ENCODE assay signal across 12 cellular contexts in genomic region chr1:214632091-214632490, GRCh38. TPM values are rescaled to one million over a fixed set of nuclear protein-coding genes. Genes with fewer than 3 reads are reported as not detected.
DNase-seq lines count a peak whose midpoint lies in the region; ATAC-seq and TF ChIP-seq lines count a peak whose summit lies in the region.
"Had no signal": no experiment of that assay in that cellular context is flagged by ENCODE, and none has a peak within 500 bp of the region (broad histone marks: within the 10 kb centered on the region; RNA-seq: fewer than 3 reads in every experiment).

No MANE protein-coding gene starts in this region.

- ATAC-seq in CD8-positive, alpha-beta T cell: peak; percentile 81
- ATAC-seq in HG03571 (IDR thresholded peaks at IDR 0.05; ENCODE audit: unreplicated experiment): peak; percentile 73
- no peak for ATAC-seq in HG03025 (IDR thresholded peaks at IDR 0.05; ENCODE audit: low FRiP score, unreplicated experiment)

- POLR2A ChIA-PET in CD8-positive, alpha-beta T cell (lab: Charles Lee): interaction anchor here (1.0 kb wide), 1 partner anchor 14 kb away, joined by 3 read pairs; no protein-coding TSS in a partner anchor
- POLR2A ChIA-PET in activated CD4-positive, alpha-beta memory T cell treated with anti-CD3 and anti-CD28 coated beads, Interleukin-2, amount 10 ng/mL, durations not matched to agents 7 days and 5 days (lab: Charles Lee): interaction anchor here (0.9 to 1.6 kb wide), 5 partner anchors 10 to 29 kb away, joined by 3 to 10 read pairs (median 3); partner anchors contain the start of gene CENPF

- no peak overlapping the region for H3K4me3 ChIP-seq in CD8-positive, alpha-beta T cell (ENCODE audit: low read depth, low read length)
- H3K4me3 ChIP-seq in GM12865 (ENCODE audit: low read depth, low read length) (no peak overlapping the region), brain microvascular endothelial cell (ENCODE audit: low read depth, low read length) (no peak overlapping the region)
- H3K4me3 ChIP-seq: adrenal gland had no signal

- no peaks in the 10 kb centered on the region for H3K27me3 Mint-ChIP-seq in CD8-positive, alpha-beta T cell (ENCODE audit: low read depth)
- H3K27me3 Mint-ChIP-seq in activated CD4-positive, alpha-beta memory T cell treated with anti-CD3 and anti-CD28 coated beads, Interleukin-2, amount 10 ng/mL, durations not matched to agents 7 days and 5 days: no peaks in the 10 kb centered on the region

- H3K36me3 Mint-ChIP-seq in CD8-positive, alpha-beta T cell: no peaks in the 10 kb centered on the region
- peaks cover 78% of the 10 kb centered on the region for H3K36me3 Mint-ChIP-seq in activated CD4-positive, alpha-beta memory T cell treated with anti-CD3 and anti-CD28 coated beads, Interleukin-2, amount 10 ng/mL, durations not matched to agents 7 days and 5 days (ENCODE audit: low read depth)

- H3K36me3 ChIP-seq in CD8-positive, alpha-beta T cell (ENCODE audit: insufficient read depth, low read length): no peaks in the 10 kb centered on the region
- H3K36me3 ChIP-seq in brain microvascular endothelial cell (replicated peaks): peaks cover 3% of the 10 kb centered on the region
- H3K36me3 ChIP-seq: adrenal gland had no signal

- no peak for TF ChIP-seq CTCF in CD8-positive, alpha-beta T cell (IDR thresholded peaks at IDR 0.05)
- TF ChIP-seq CTCF in GM12865 (IDR thresholded peaks at IDR 0.05; ENCODE audit: insufficient read depth, low read depth, low read length, missing control alignments) (no peak), brain microvascular endothelial cell (IDR thresholded peaks at IDR 0.05; ENCODE audit: low read depth, low read length, missing control alignments) (no peak)

- H3K4me1 Mint-ChIP-seq in CD8-positive, alpha-beta T cell (ENCODE audit: low read depth): peaks cover 19% of the 10 kb centered on the region
- H3K4me1 Mint-ChIP-seq in activated CD4-positive, alpha-beta memory T cell treated with anti-CD3 and anti-CD28 coated beads, Interleukin-2, amount 10 ng/mL, durations not matched to agents 7 days and 5 days: peaks cover 25% of the 10 kb centered on the region

- no peaks in the 10 kb centered on the region for H3K9me3 ChIP-seq in CD8-positive, alpha-beta T cell (ENCODE audit: low read length)
- H3K9me3 ChIP-seq: adrenal gland had no signal

- no peak overlapping the region for H3K27ac ChIP-seq in CD8-positive, alpha-beta T cell (ENCODE audit: low read depth, low read length)
- H3K27ac ChIP-seq in brain microvascular endothelial cell: no peak overlapping the region
- H3K27ac ChIP-seq: adrenal gland had no signal

- H3K4me3 Mint-ChIP-seq in CD8-positive, alpha-beta T cell: peak overlapping the region; percentile 42
- peak overlapping the region; percentile 19 for H3K4me3 Mint-ChIP-seq in activated CD4-positive, alpha-beta memory T cell treated with anti-CD3 and anti-CD28 coated beads, Interleukin-2, amount 10 ng/mL, durations not matched to agents 7 days and 5 days

- no peaks in the 10 kb centered on the region for H3K9me3 Mint-ChIP-seq in CD8-positive, alpha-beta T cell
- H3K9me3 Mint-ChIP-seq in activated CD4-positive, alpha-beta memory T cell treated with anti-CD3 and anti-CD28 coated beads, Interleukin-2, amount 10 ng/mL, durations not matched to agents 7 days and 5 days: no peaks in the 10 kb centered on the region

- in situ Hi-C loops in brain microvascular endothelial cell (cut with HindIII; ENCODE audit: low pct_ligation_motif_present, low sequenced_read_pairs): no loop called here

- intact Hi-C loops in CD8-positive, alpha-beta T cell (cut with DNase I, micrococcal nuclease): no loop called here

- H3K27me3 ChIP-seq in CD8-positive, alpha-beta T cell (ENCODE audit: insufficient read depth, low read length): no peaks in the 10 kb centered on the region
- H3K27me3 ChIP-seq in brain microvascular endothelial cell (replicated peaks): no peaks in the 10 kb centered on the region
- H3K27me3 ChIP-seq: adrenal gland had no signal

- peak in 4 of 7 experiments; percentile 5 to 64 (median 22) for DNase-seq in CD8-positive, alpha-beta T cell
- peak; percentile 20 for DNase-seq in GM12865 (ENCODE audit: low read depth)
- DNase-seq in activated CD4-positive, alpha-beta memory T cell treated with anti-CD3 and anti-CD28 coated beads, Interleukin-2, amount 10 ng/mL, durations not matched to agents 7 days and 5 days: peak; percentile 63
- DNase-seq in brain microvascular endothelial cell: no peak
- no peak for DNase-seq in Ammon's horn (ENCODE audit: low spot score)
- DNase-seq: activated CD8-positive, alpha-beta memory T cell treated with anti-CD3 and anti-CD28 coated beads for 24 hours; adrenal gland; erythroblast; mesendoderm; NCI-H1048 had no signal

- CTCF ChIA-PET in CD8-positive, alpha-beta T cell (lab: Charles Lee): interaction anchor here (0.6 kb wide), 1 partner anchor 15 kb away, joined by 3 read pairs; no protein-coding TSS in a partner anchor
- CTCF ChIA-PET in activated CD4-positive, alpha-beta memory T cell treated with anti-CD3 and anti-CD28 coated beads, Interleukin-2, amount 10 ng/mL, durations not matched to agents 7 days and 5 days (lab: Charles Lee): interaction anchor here (0.9 to 2.1 kb wide), 5 partner anchors 9 to 312 kb away, joined by 3 to 6 read pairs (median 5); no protein-coding TSS in a partner anchor

- peak overlapping the region; percentile 78 for H3K27ac Mint-ChIP-seq in CD8-positive, alpha-beta T cell
- H3K27ac Mint-ChIP-seq in activated CD4-positive, alpha-beta memory T cell treated with anti-CD3 and anti-CD28 coated beads, Interleukin-2, amount 10 ng/mL, durations not matched to agents 7 days and 5 days: peak overlapping the region; percentile 69

- peaks cover 10% of the 10 kb centered on the region for H3K4me1 ChIP-seq in CD8-positive, alpha-beta T cell (ENCODE audit: insufficient read depth, low read length)
- H3K4me1 ChIP-seq: adrenal gland had no signal

RNA-seq across cellular contexts. Expression of gene CENPF, which starts 29.1 kb away (rescaled TPM):
- 1 to 10 TPM; 1.5 to 2.0 TPM for total RNA-seq in CD8-positive, alpha-beta T cell
- 100 to 1,000 TPM; 125 to 135 TPM for total RNA-seq in activated CD4-positive, alpha-beta memory T cell treated with anti-CD3 and anti-CD28 coated beads, Interleukin-2, amount 10 ng/mL, durations not matched to agents 7 days and 5 days

Comparison
In these comparisons a context has a peak if more than half of its experiments do, and no peak if none do; other contexts are left out.
1. DNase-seq: peak in CD8-positive, alpha-beta T cell (4 of 7), GM12865 (single experiment) and activated CD4-positive, alpha-beta memory T cell treated with anti-CD3 and anti-CD28 coated beads, Interleukin-2, amount 10 ng/mL, durations not matched to agents 7 days and 5 days (single experiment); none in brain microvascular endothelial cell (single experiment) and Ammon's horn (single experiment).
2. RNA of gene CENPF, which starts 29.1 kb away (total RNA-seq): 125 to 135 TPM in activated CD4-positive, alpha-beta memory T cell treated with anti-CD3 and anti-CD28 coated beads, Interleukin-2, amount 10 ng/mL, durations not matched to agents 7 days and 5 days; 1.5 to 2.0 TPM in CD8-positive, alpha-beta T cell; every median in the first group is over 10 times any median in the second.